Comparison of ENCODE assay signal across 28 cellular contexts in genomic region chr10:103475437-103475836, GRCh38. TPM values are rescaled to one million over a fixed set of nuclear protein-coding genes. Genes with fewer than 3 reads are reported as not detected.
"Had no signal": no experiment of that assay in that cellular context is flagged by ENCODE, and none has a peak within 500 bp of the region (broad histone marks: within the 10 kb centered on the region; RNA-seq: fewer than 3 reads in every experiment).

No MANE protein-coding gene starts in this region.

- H3K9ac ChIP-seq: KMS-11 had no signal

- H3K4me3 Mint-ChIP-seq: activated B cell treated with CpG ODN at 0.5 μM for 24 hours; activated CD4-positive, alpha-beta memory T cell treated with anti-CD3 and anti-CD28 coated beads, Interleukin-2, amount 10 ng/mL, durations not matched to agents 7 days and 5 days; activated naive CD4-positive, alpha-beta T cell treated with anti-CD3 and anti-CD28 coated beads, Interleukin-2, amount 10 ng/mL, durations not matched to agents 7 days and 5 days; activated T-helper 17 cell treated with anti-CD3 and anti-CD28 coated beads, Interleukin-2, amount 50 U/mL, for 72 hours had no signal

- FAIRE-seq: RCC 7860 had no signal

- H3K36me3 ChIP-seq: breast epithelium, MG63, SJSA1 had no signal

- DNase-seq: activated B cell treated with CpG ODN at 0.5 μM for 24 hours; activated CD4-positive, alpha-beta memory T cell treated with anti-CD3 and anti-CD28 coated beads, Interleukin-2, amount 10 ng/mL, durations not matched to agents 7 days and 5 days; activated CD4-positive, alpha-beta T cell treated with anti-CD3 and anti-CD28 coated beads for 1 hour; activated CD4-positive, alpha-beta T cell treated with anti-CD3 and anti-CD28 coated beads, Interleukin-2, amount 50 U/mL, for 1 hour; activated gamma-delta T cell treated with Interleukin-2 at 50 U/mL for 16 hours; activated naive CD4-positive, alpha-beta T cell treated with anti-CD3 and anti-CD28 coated beads, Interleukin-2, amount 10 ng/mL, durations not matched to agents 7 days and 5 days; activated T-cell treated with anti-CD3 and anti-CD28 coated beads for 4 hours; activated T-cell treated with anti-CD3 and anti-CD28 coated beads, Interleukin-2, amount 50 U/mL, for 48 hours; aorta; caudate nucleus; MG63; MV-4-11; NCI-H1092 treated with DMSO at 0.1 percent for 48 hours; NCI-H1417 treated with DMSO at 0.1 percent for 48 hours; NCI-H1694; NCI-H2029 treated with DMSO at 0.1 percent for 48 hours; NCI-H510A treated with DMSO at 0.1 percent for 48 hours; NCI-H69; PC-3; SHP77; SW 1271 had no signal

- H3K27ac ChIP-seq: breast epithelium, KMS-11, SJSA1 had no signal

- H3K27me3 Mint-ChIP-seq: activated B cell treated with CpG ODN at 0.5 μM for 24 hours; activated CD4-positive, alpha-beta memory T cell treated with anti-CD3 and anti-CD28 coated beads, Interleukin-2, amount 10 ng/mL, durations not matched to agents 7 days and 5 days; activated T-helper 17 cell treated with anti-CD3 and anti-CD28 coated beads, Interleukin-2, amount 50 U/mL, for 72 hours had no signal

- H3K4me3 ChIP-seq: breast epithelium, MG63, SJSA1 had no signal

- H3K27ac Mint-ChIP-seq: activated B cell treated with CpG ODN at 0.5 μM for 24 hours; activated CD4-positive, alpha-beta memory T cell treated with anti-CD3 and anti-CD28 coated beads, Interleukin-2, amount 10 ng/mL, durations not matched to agents 7 days and 5 days; activated T-helper 17 cell treated with anti-CD3 and anti-CD28 coated beads, Interleukin-2, amount 50 U/mL, for 72 hours had no signal

- H3K4me2 ChIP-seq: KMS-11 had no signal

- H3K9me3 Mint-ChIP-seq: activated B cell treated with CpG ODN at 0.5 μM for 24 hours; activated CD4-positive, alpha-beta memory T cell treated with anti-CD3 and anti-CD28 coated beads, Interleukin-2, amount 10 ng/mL, durations not matched to agents 7 days and 5 days; activated naive CD4-positive, alpha-beta T cell treated with anti-CD3 and anti-CD28 coated beads, Interleukin-2, amount 10 ng/mL, durations not matched to agents 7 days and 5 days; activated T-helper 17 cell treated with anti-CD3 and anti-CD28 coated beads, Interleukin-2, amount 50 U/mL, for 72 hours had no signal

- H3K9me3 ChIP-seq: breast epithelium, MG63, SJSA1 had no signal

- H3K27me3 ChIP-seq: breast epithelium, MG63, SJSA1 had no signal

- H3K4me1 ChIP-seq: breast epithelium had no signal

- ATAC-seq: activated T-helper 17 cell treated with anti-CD3 and anti-CD28 coated beads, Interleukin-2, amount 50 U/mL, for 72 hours; PC-3; SK-N-SH treated with all-trans-retinoic acid at 6 μM for 48 hours had no signal

RNA-seq across cellular contexts. Expression of gene CALHM3, which starts 3.6 kb away (rescaled TPM):
- total RNA-seq: activated B cell treated with CpG ODN at 0.5 μM for 24 hours; activated T-helper 17 cell treated with anti-CD3 and anti-CD28 coated beads, Interleukin-2, amount 50 U/mL, for 72 hours; aorta; breast epithelium; SJSA1 had no signal
- polyA plus RNA-seq: aorta had no signal

RNA-seq across cellular contexts. Expression of gene CALHM1, which starts 16.7 kb away (rescaled TPM):
- total RNA-seq: activated CD8-positive, alpha-beta memory T cell treated with anti-CD3 and anti-CD28 coated beads for 36 hours; aorta; breast epithelium; PC-3; SJSA1 had no signal
- polyA plus RNA-seq: aorta had no signal

RNA-seq across cellular contexts. Expression of gene NEURL1, which starts 18.1 kb away (rescaled TPM):
- total RNA-seq: SJSA1 had no signal

RNA-seq across cellular contexts. Expression of gene CALHM2, which starts 23.3 kb away (rescaled TPM):
- total RNA-seq: SJSA1 had no signal
